Comparison of ENCODE assay signal across 16 cellular contexts in the genomic region with DNA sequence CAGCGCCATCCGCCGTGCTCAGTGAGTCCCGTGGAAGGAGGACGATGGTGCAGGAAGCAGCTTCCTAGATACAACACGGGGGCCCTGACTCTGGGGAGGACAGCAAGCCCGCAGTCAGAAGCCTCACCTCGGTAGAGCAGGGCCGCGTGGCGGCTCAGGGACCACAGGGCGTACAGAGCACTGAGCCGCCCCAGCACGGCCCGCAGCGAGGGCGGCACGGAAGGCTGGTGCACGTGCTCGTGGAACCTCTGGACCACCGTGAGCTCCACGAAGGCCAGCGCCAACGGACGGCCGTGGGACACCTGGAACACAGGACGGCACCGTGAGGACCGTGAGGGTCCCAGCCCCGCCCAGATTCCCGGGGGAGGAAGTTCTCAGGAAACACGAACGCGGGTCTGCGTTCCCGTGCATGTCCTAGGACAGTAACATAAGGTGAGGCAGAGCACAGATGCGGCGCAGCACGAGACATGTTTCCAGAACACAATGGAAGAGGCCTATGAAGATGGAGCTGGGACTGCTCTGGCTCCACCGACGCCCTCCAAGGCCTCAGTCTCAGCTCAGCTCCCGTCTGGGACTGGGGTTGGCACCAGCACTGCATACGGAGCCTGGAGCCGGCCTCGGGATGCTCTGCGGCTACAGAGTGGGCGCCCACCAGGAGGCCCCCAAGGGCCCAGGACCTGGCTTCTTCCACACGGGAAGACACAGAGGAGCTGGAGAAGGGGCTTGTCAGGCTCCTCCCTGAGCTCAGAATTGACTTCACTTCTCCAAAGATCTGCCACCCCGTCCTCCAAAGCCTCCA.
DNase-seq lines count a peak whose midpoint lies in the region; ATAC-seq and TF ChIP-seq lines count a peak whose summit lies in the region.
"Had no signal": no experiment of that assay in that cellular context is flagged by ENCODE, and none has a peak within 500 bp of the region (broad histone marks: within the 10 kb centered on the region; RNA-seq: fewer than 3 reads in every experiment).

No MANE protein-coding gene starts in this region.

- no peak overlapping the region for H3K4ac ChIP-seq in neuronal stem cell (ENCODE audit: low read length)

- no peak overlapping the region for H3K9ac ChIP-seq in neuronal stem cell (ENCODE audit: low read depth, low read length, poor library complexity)
- H3K9ac ChIP-seq: GM23248 had no signal

- H2BK120ac ChIP-seq in neuronal stem cell (ENCODE audit: low read depth, low read length), result no peak overlapping the region

- H3K4me3 Mint-ChIP-seq in natural killer cell treated with Interleukin-12 subunit alpha and Interleukin-12 subunit beta and Interleukin-15 and Interleukin-18, amount 100 ng/mL, for 72 hours, result no peak overlapping the region
- no peak overlapping the region for H3K4me3 Mint-ChIP-seq in natural killer cell
- H3K4me3 Mint-ChIP-seq in WTC11, result no peak overlapping the region
- no peak overlapping the region for H3K4me3 Mint-ChIP-seq in osteocyte (ENCODE audit: unreplicated experiment)

- no peak overlapping the region for H3K18ac ChIP-seq in neuronal stem cell (ENCODE audit: low read length)

- intact Hi-C loops in natural killer cell (cut with micrococcal nuclease), result no loop called here

- H2BK5ac ChIP-seq in neuronal stem cell (ENCODE audit: low read length), result peak overlapping the region; percentile 26

- peak; percentile 59 for DNase-seq in natural killer cell treated with Interleukin-12 subunit alpha and Interleukin-12 subunit beta and Interleukin-15 and Interleukin-18, amount 100 ng/mL, for 72 hours (ENCODE audit: low spot score)
- DNase-seq in natural killer cell (no peak), WTC11 (ENCODE audit: low spot score) (no peak), neuronal stem cell (ENCODE audit: low spot score) (no peak), osteocyte (ENCODE audit: extremely low spot score, unreplicated experiment) (no peak), medulla oblongata (ENCODE audit: extremely low spot score) (no peak)
- DNase-seq in activated CD4-positive, alpha-beta T cell treated with anti-CD3 and anti-CD28 coated beads, Interleukin-2, amount 50 U/mL, for 4 hours, result no peak
- DNase-seq: C1 segment of cervical spinal cord; GM23248; NCI-H1092 treated with DMSO at 0.1 percent for 48 hours; NCI-H1694; NCI-H2081 treated with DMSO at 0.1 percent for 48 hours; NCI-H446 treated with DMSO at 0.1 percent for 48 hours; NCI-H69; NK-92 treated with Interleukin-12 subunit alpha and Interleukin-12 subunit beta, amount 100 ng/mL, for 24 hours; SIG-M5 had no signal

- H2BK12ac ChIP-seq in neuronal stem cell (ENCODE audit: low read length), result no peak overlapping the region

- peak overlapping the region; percentile 97 for H3K23ac ChIP-seq in neuronal stem cell (ENCODE audit: low read depth, low read length, poor library complexity)

- no peaks in the 10 kb centered on the region for H3K36me3 ChIP-seq in neuronal stem cell (replicated peaks in 1 of 2; ENCODE audit: control insufficient read depth in 2 of 2, insufficient read depth in 2 of 2, low read length in 2 of 2)

- no peaks in the 10 kb centered on the region for H3K27me3 Mint-ChIP-seq in natural killer cell treated with Interleukin-12 subunit alpha and Interleukin-12 subunit beta and Interleukin-15 and Interleukin-18, amount 100 ng/mL, for 72 hours
- H3K27me3 Mint-ChIP-seq in natural killer cell (ENCODE audit: low read depth in 2 of 2) (no peaks in the 10 kb centered on the region), WTC11 (ENCODE audit: low read depth) (no peaks in the 10 kb centered on the region), osteocyte (ENCODE audit: unreplicated experiment) (no peaks in the 10 kb centered on the region)

- no peaks in the 10 kb centered on the region for H3K27me3 ChIP-seq in neuronal stem cell (ENCODE audit: control insufficient read depth in 3 of 3, insufficient read depth in 3 of 3, low read depth in 1 of 3, low read length in 3 of 3)

- no peak for ATAC-seq in natural killer cell treated with Interleukin-12 subunit alpha and Interleukin-12 subunit beta and Interleukin-15 and Interleukin-18, amount 100 ng/mL, for 72 hours
- ATAC-seq in natural killer cell (no peak), WTC11 (peak; percentile 43)

- no peaks in the 10 kb centered on the region for H3K9me3 Mint-ChIP-seq in natural killer cell treated with Interleukin-12 subunit alpha and Interleukin-12 subunit beta and Interleukin-15 and Interleukin-18, amount 100 ng/mL, for 72 hours
- H3K9me3 Mint-ChIP-seq in natural killer cell, result no peaks in the 10 kb centered on the region
- no peaks in the 10 kb centered on the region for H3K9me3 Mint-ChIP-seq in WTC11
- no peaks in the 10 kb centered on the region for H3K9me3 Mint-ChIP-seq in osteocyte (ENCODE audit: unreplicated experiment)

- no peak overlapping the region for H3K14ac ChIP-seq in neuronal stem cell (ENCODE audit: low read length)

- POLR2A ChIA-PET in WTC11 (lab: Charles Lee), result interaction anchor here (0.5 kb wide), 1 partner anchor 70 kb away, joined by 4 read pairs; no protein-coding TSS in a partner anchor

- no CpG with 5 or more reads among the region's 49 CpGs for WGBS in neuronal stem cell (ENCODE audit: extremely low coverage in 2 of 2, insufficient read length in 2 of 2, insufficient replicate concordance in 1 of 2), 2 donors

- TF ChIP-seq CTCF in natural killer cell (IDR thresholded peaks at IDR 0.05), result no peak
- TF ChIP-seq CTCF in WTC11 (IDR thresholded peaks at IDR 0.05), result no peak
- TF ChIP-seq CTCF in osteocyte (IDR thresholded peaks at IDR 0.05), result no peak

- H2BK15ac ChIP-seq in neuronal stem cell (ENCODE audit: low read length), result no peak overlapping the region

- no peak overlapping the region for H3K4me3 ChIP-seq in neuronal stem cell (ENCODE audit: low read length in 2 of 2)
- H3K4me3 ChIP-seq: GM23248 had no signal

- H4K8ac ChIP-seq in neuronal stem cell (ENCODE audit: low read depth, low read length), result no peak overlapping the region

- H4K91ac ChIP-seq in neuronal stem cell (ENCODE audit: low read depth, low read length, poor library complexity), result no peak overlapping the region

- H3K36me3 Mint-ChIP-seq in natural killer cell treated with Interleukin-12 subunit alpha and Interleukin-12 subunit beta and Interleukin-15 and Interleukin-18, amount 100 ng/mL, for 72 hours, result no peaks in the 10 kb centered on the region
- H3K36me3 Mint-ChIP-seq in natural killer cell, result no peaks in the 10 kb centered on the region
- no peaks in the 10 kb centered on the region for H3K36me3 Mint-ChIP-seq in WTC11
- H3K36me3 Mint-ChIP-seq in osteocyte (ENCODE audit: unreplicated experiment), result no peaks in the 10 kb centered on the region

- no peaks in the 10 kb centered on the region for H3K4me1 ChIP-seq in neuronal stem cell (ENCODE audit: control insufficient read depth in 2 of 2, insufficient read depth in 1 of 2, low read depth in 1 of 2, low read length in 2 of 2)

- CTCF ChIA-PET in WTC11 (lab: Charles Lee), result interaction anchor here (0.7 to 4.5 kb wide), 7 partner anchors 27 to 133 kb away, joined by 3 to 20 read pairs (median 4); no protein-coding TSS in a partner anchor

- H3K27ac ChIP-seq in neuronal stem cell (replicated peaks; ENCODE audit: low read length), result no peak overlapping the region
- H3K27ac ChIP-seq: GM23248 had no signal

- H2AK5ac ChIP-seq in neuronal stem cell (ENCODE audit: low read depth, low read length), result no peak overlapping the region

- H3K4me2 ChIP-seq in neuronal stem cell (ENCODE audit: insufficient read depth, low read length, poor library complexity, severe bottlenecking), result no peak overlapping the region

- no peak overlapping the region for H2AFZ ChIP-seq in neuronal stem cell (ENCODE audit: low read length)
- H2AFZ ChIP-seq: GM23248 had no signal

- no peaks in the 10 kb centered on the region for H3K4me1 Mint-ChIP-seq in natural killer cell treated with Interleukin-12 subunit alpha and Interleukin-12 subunit beta and Interleukin-15 and Interleukin-18, amount 100 ng/mL, for 72 hours (ENCODE audit: low read depth in 2 of 2)
- H3K4me1 Mint-ChIP-seq in natural killer cell, result no peaks in the 10 kb centered on the region
- H3K4me1 Mint-ChIP-seq in WTC11, result peaks cover 3% of the 10 kb centered on the region
- peaks cover 12% of the 10 kb centered on the region for H3K4me1 Mint-ChIP-seq in osteocyte (ENCODE audit: unreplicated experiment)

- H3K9me3 ChIP-seq in neuronal stem cell (replicated peaks in 1 of 2; ENCODE audit: control insufficient read depth in 2 of 2, insufficient read depth in 1 of 2, low read depth in 1 of 2, low read length in 2 of 2), result no peaks in the 10 kb centered on the region

- no peak overlapping the region for H3K27ac Mint-ChIP-seq in natural killer cell treated with Interleukin-12 subunit alpha and Interleukin-12 subunit beta and Interleukin-15 and Interleukin-18, amount 100 ng/mL, for 72 hours
- H3K27ac Mint-ChIP-seq in natural killer cell (no peak overlapping the region), WTC11 (no peak overlapping the region), osteocyte (ENCODE audit: unreplicated experiment) (no peak overlapping the region)

- peaks cover under 1% of the 10 kb centered on the region for H3K79me1 ChIP-seq in neuronal stem cell (ENCODE audit: low read depth, low read length)

TF ChIP-seq in WTC11, 78 proteins besides CTCF, POLR2A, EP300 and RAD21 (continues in another document):
- TF ChIP-seq CREM (CRISPR knock-in tag; IDR thresholded peaks at IDR 0.05) (no peak), ZNF263 (CRISPR knock-in tag; IDR thresholded peaks at IDR 0.05; ENCODE audit: low read depth) (no peak), GABPB1 (CRISPR knock-in tag; IDR thresholded peaks at IDR 0.05) (no peak), RELA (CRISPR knock-in tag; IDR thresholded peaks at IDR 0.05; ENCODE audit: borderline replicate concordance) (no peak), ZNF317 (CRISPR knock-in tag; IDR thresholded peaks at IDR 0.05; ENCODE audit: borderline replicate concordance, low read depth) (no peak), SOX15 (CRISPR knock-in tag; IDR thresholded peaks at IDR 0.05) (no peak)
- TF ChIP-seq, protein P1, sequence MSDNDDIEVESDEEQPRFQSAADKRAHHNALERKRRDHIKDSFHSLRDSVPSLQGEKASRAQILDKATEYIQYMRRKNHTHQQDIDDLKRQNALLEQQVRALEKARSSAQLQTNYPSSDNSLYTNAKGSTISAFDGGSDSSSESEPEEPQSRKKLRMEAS (CRISPR knock-in tag; IDR thresholded peaks at IDR 0.05), result no peak
